Comparison of ENCODE assay signal across 25 cellular contexts in genomic region chr12:46360370-46360769, GRCh38. TPM values are rescaled to one million over a fixed set of nuclear protein-coding genes. Genes with fewer than 3 reads are reported as not detected.
DNase-seq lines count a peak whose midpoint lies in the region; ATAC-seq and TF ChIP-seq lines count a peak whose summit lies in the region.
"Had no signal": no experiment of that assay in that cellular context is flagged by ENCODE, and none has a peak within 500 bp of the region (broad histone marks: within the 10 kb centered on the region; RNA-seq: fewer than 3 reads in every experiment).

No MANE protein-coding gene starts in this region.

- H3K79me1 ChIP-seq in mesenchymal stem cell (replicated peaks; ENCODE audit: low read length, poor library complexity, severe bottlenecking): no peaks in the 10 kb centered on the region

- H2BK5ac ChIP-seq in mesenchymal stem cell (ENCODE audit: low read depth, low read length, poor library complexity, severe bottlenecking): no peak overlapping the region

- H4K91ac ChIP-seq in mesenchymal stem cell (ENCODE audit: low read length): no peak overlapping the region

- H2BK120ac ChIP-seq in mesenchymal stem cell (ENCODE audit: low read depth, low read length): no peak overlapping the region

- H3K27me3 ChIP-seq in ACC112 (ENCODE audit: insufficient read depth, low read length): no peaks in the 10 kb centered on the region
- H3K27me3 ChIP-seq in CD8-positive, alpha-beta T cell (ENCODE audit: insufficient read depth, low read length): no peaks in the 10 kb centered on the region
- no peaks in the 10 kb centered on the region for H3K27me3 ChIP-seq in mesenchymal stem cell (ENCODE audit: control insufficient read depth in 1 of 2, insufficient read depth in 1 of 2, low read length in 2 of 2)
- H3K27me3 ChIP-seq: stomach had no signal

- H3K4me1 ChIP-seq in ACC112 (ENCODE audit: control insufficient read depth, insufficient read depth, low read length, unreplicated experiment) (peaks cover 29% of the 10 kb centered on the region), mesenchymal stem cell (ENCODE audit: control insufficient read depth, insufficient read depth, low read depth, low read length) (no peaks in the 10 kb centered on the region)
- peaks cover 23% of the 10 kb centered on the region for H3K4me1 ChIP-seq in CD8-positive, alpha-beta T cell (ENCODE audit: insufficient read depth, low read length)

- no peak overlapping the region for H2BK15ac ChIP-seq in mesenchymal stem cell (ENCODE audit: low read depth, poor library complexity, severe bottlenecking)

- H2AFZ ChIP-seq in ACC112 (ENCODE audit: low read length, unreplicated experiment) (no peak overlapping the region), mesenchymal stem cell (ENCODE audit: low read depth, low read length) (no peak overlapping the region)

- peaks cover 50% of the 10 kb centered on the region for H3K4me1 Mint-ChIP-seq in CD8-positive, alpha-beta T cell (ENCODE audit: low read depth)
- peaks cover 44% of the 10 kb centered on the region for H3K4me1 Mint-ChIP-seq in activated T-helper 2 cell treated with anti-CD3 and anti-CD28 coated beads, Interferon-gamma antibody, Interleukin-2, Interleukin-4, amounts not matched to agents 10 μg/mL and 5 μg/mL and 100 μg/mL, durations not matched to agents 14 hours and 24 hours and 36 hours (ENCODE audit: low read depth)

- ATAC-seq in CD8-positive, alpha-beta T cell: no peak
- ATAC-seq in HG02759 (IDR thresholded peaks at IDR 0.05; ENCODE audit: unreplicated experiment): no peak
- ATAC-seq: mucosa of descending colon, SK-N-SH treated with all-trans-retinoic acid at 6 μM for 48 hours had no signal

- CTCF ChIA-PET in CD8-positive, alpha-beta T cell (lab: Charles Lee): no interaction called here

- H3K4me2 ChIP-seq in mesenchymal stem cell (ENCODE audit: low read length, poor library complexity, severe bottlenecking): no peak overlapping the region

- H3K36me3 ChIP-seq in ACC112 (ENCODE audit: insufficient read depth, low read length) (peaks cover 63% of the 10 kb centered on the region), mesenchymal stem cell (ENCODE audit: control insufficient read depth in 1 of 2, insufficient read depth in 2 of 2, low read depth in 1 of 2, low read length in 2 of 2) (peaks cover 0 to 75% of the 10 kb centered on the region in 2 experiments)
- peaks cover 50% of the 10 kb centered on the region for H3K36me3 ChIP-seq in CD8-positive, alpha-beta T cell (ENCODE audit: insufficient read depth, low read length)

- no peaks in the 10 kb centered on the region for H3K9me3 Mint-ChIP-seq in CD8-positive, alpha-beta T cell
- H3K9me3 Mint-ChIP-seq in activated T-helper 2 cell treated with anti-CD3 and anti-CD28 coated beads, Interferon-gamma antibody, Interleukin-2, Interleukin-4, amounts not matched to agents 10 μg/mL and 5 μg/mL and 100 μg/mL, durations not matched to agents 14 hours and 24 hours and 36 hours: no peaks in the 10 kb centered on the region
- H3K9me3 Mint-ChIP-seq: dendritic cell treated with granulocyte-macrophage colony-stimulating factor and Interleukin-4, amounts not matched to agents 40 ng/mL and 50 ng/mL, for 4 days had no signal

- H4K8ac ChIP-seq in mesenchymal stem cell (ENCODE audit: low read length): no peak overlapping the region

- no peak overlapping the region for H3K14ac ChIP-seq in mesenchymal stem cell (ENCODE audit: low read length in 2 of 2)

- no peak for DNase-seq in CD8-positive, alpha-beta T cell
- DNase-seq in activated T-helper 2 cell treated with anti-CD3 and anti-CD28 coated beads, Interferon-gamma antibody, Interleukin-2, Interleukin-4, amounts not matched to agents 10 μg/mL and 5 μg/mL and 100 μg/mL, durations not matched to agents 14 hours and 24 hours and 36 hours (ENCODE audit: low spot score): no peak
- DNase-seq in mesenchymal stem cell: no peak
- no peak for DNase-seq in NCI-H2107 (lab: John Stamatoyannopoulos, UW)
- no peak for DNase-seq in SW480 (ENCODE audit: low spot score)
- DNase-seq: activated CD4-positive, alpha-beta T cell treated with anti-CD3 and anti-CD28 coated beads, Interleukin-2, amount 50 U/mL, for 1 hour; activated CD8-positive, alpha-beta memory T cell treated with anti-CD3 and anti-CD28 coated beads, Interleukin-2, amount 50 U/mL, for 48 hours; AML-193; aorta; DMS79; GOT3; Karpas-422; mucosa of descending colon; NCI-H1694 treated with DMSO at 0.1 percent for 48 hours; NCI-H69; stimulated activated CD8-positive, alpha-beta memory T cell treated with anti-CD3 and anti-CD28 coated beads, Interleukin-4, amount 100 ng/mL, for 48 hours; stomach; T-helper 9 cell; trophoblast cell; WERI-Rb-1 had no signal

- H3K27ac ChIP-seq in ACC112 (ENCODE audit: low read depth, low read length) (peak overlapping the region; percentile 85), mesenchymal stem cell (ENCODE audit: low read length, poor library complexity, severe bottlenecking) (no peak overlapping the region)
- H3K27ac ChIP-seq in CD8-positive, alpha-beta T cell (ENCODE audit: low read depth, low read length): no peak overlapping the region
- H3K27ac ChIP-seq: prostate gland, WERI-Rb-1 had no signal

- no peak for TF ChIP-seq CTCF in CD8-positive, alpha-beta T cell (IDR thresholded peaks at IDR 0.05)

- H3K18ac ChIP-seq in mesenchymal stem cell (ENCODE audit: low read depth in 1 of 2, low read length in 2 of 2): no peak overlapping the region

- H3K9me3 ChIP-seq in CD8-positive, alpha-beta T cell (ENCODE audit: low read length): no peaks in the 10 kb centered on the region
- H3K9me3 ChIP-seq in mesenchymal stem cell (ENCODE audit: control insufficient read depth, low read length): no peaks in the 10 kb centered on the region
- H3K9me3 ChIP-seq: mucosa of descending colon, prostate gland, stomach had no signal

- peaks cover 67% of the 10 kb centered on the region for H3K36me3 Mint-ChIP-seq in CD8-positive, alpha-beta T cell
- peaks cover 69% of the 10 kb centered on the region for H3K36me3 Mint-ChIP-seq in activated T-helper 2 cell treated with anti-CD3 and anti-CD28 coated beads, Interferon-gamma antibody, Interleukin-2, Interleukin-4, amounts not matched to agents 10 μg/mL and 5 μg/mL and 100 μg/mL, durations not matched to agents 14 hours and 24 hours and 36 hours (ENCODE audit: low read depth)

- no peak overlapping the region for H3K4me3 Mint-ChIP-seq in CD8-positive, alpha-beta T cell
- no peak overlapping the region for H3K4me3 Mint-ChIP-seq in activated T-helper 2 cell treated with anti-CD3 and anti-CD28 coated beads, Interferon-gamma antibody, Interleukin-2, Interleukin-4, amounts not matched to agents 10 μg/mL and 5 μg/mL and 100 μg/mL, durations not matched to agents 14 hours and 24 hours and 36 hours (ENCODE audit: low read depth)
- H3K4me3 Mint-ChIP-seq: dendritic cell treated with granulocyte-macrophage colony-stimulating factor and Interleukin-4, amounts not matched to agents 40 ng/mL and 50 ng/mL, for 4 days had no signal

- H3K27ac Mint-ChIP-seq in CD8-positive, alpha-beta T cell: peak overlapping the region; percentile 82
- H3K27ac Mint-ChIP-seq in activated T-helper 2 cell treated with anti-CD3 and anti-CD28 coated beads, Interferon-gamma antibody, Interleukin-2, Interleukin-4, amounts not matched to agents 10 μg/mL and 5 μg/mL and 100 μg/mL, durations not matched to agents 14 hours and 24 hours and 36 hours: peak overlapping the region; percentile 88
- H3K27ac Mint-ChIP-seq: dendritic cell treated with granulocyte-macrophage colony-stimulating factor and Interleukin-4, amounts not matched to agents 40 ng/mL and 50 ng/mL, for 4 days had no signal

- H3K79me2 ChIP-seq in ACC112 (ENCODE audit: control insufficient read depth, insufficient read depth, low read length, unreplicated experiment): peaks cover 15% of the 10 kb centered on the region

- H3K4me3 ChIP-seq in ACC112 (ENCODE audit: low read depth, low read length): no peak overlapping the region
- H3K4me3 ChIP-seq in CD8-positive, alpha-beta T cell (ENCODE audit: low read depth, low read length): no peak overlapping the region
- no peak overlapping the region for H3K4me3 ChIP-seq in mesenchymal stem cell (ENCODE audit: insufficient read depth in 1 of 2, low read depth in 1 of 2, low read length in 2 of 2)
- H3K4me3 ChIP-seq: mucosa of descending colon, prostate gland had no signal

- intact Hi-C loops in CD8-positive, alpha-beta T cell (cut with DNase I, micrococcal nuclease): no loop called here
- intact Hi-C loops in activated T-helper 2 cell treated with anti-CD3 and anti-CD28 coated beads, Interferon-gamma antibody, Interleukin-2, Interleukin-4, amounts not matched to agents 10 μg/mL and 5 μg/mL and 100 μg/mL, durations not matched to agents 14 hours and 24 hours and 36 hours (cut with micrococcal nuclease): no loop called here

- no peaks in the 10 kb centered on the region for H3K27me3 Mint-ChIP-seq in CD8-positive, alpha-beta T cell (ENCODE audit: low read depth)
- H3K27me3 Mint-ChIP-seq in activated T-helper 2 cell treated with anti-CD3 and anti-CD28 coated beads, Interferon-gamma antibody, Interleukin-2, Interleukin-4, amounts not matched to agents 10 μg/mL and 5 μg/mL and 100 μg/mL, durations not matched to agents 14 hours and 24 hours and 36 hours (ENCODE audit: low read depth): no peaks in the 10 kb centered on the region
- H3K27me3 Mint-ChIP-seq: dendritic cell treated with granulocyte-macrophage colony-stimulating factor and Interleukin-4, amounts not matched to agents 40 ng/mL and 50 ng/mL, for 4 days had no signal

- no peak overlapping the region for H3K4ac ChIP-seq in mesenchymal stem cell (ENCODE audit: low read depth in 1 of 2, low read length in 2 of 2)

- H3K23ac ChIP-seq in mesenchymal stem cell (ENCODE audit: low read length in 2 of 2): no peak overlapping the region

- POLR2A ChIA-PET in CD8-positive, alpha-beta T cell (lab: Charles Lee): no interaction called here

- peak overlapping the region; percentile 13 for H3K9ac ChIP-seq in mesenchymal stem cell (ENCODE audit: low read length)

- no peak overlapping the region for H2AK5ac ChIP-seq in mesenchymal stem cell (ENCODE audit: low read length, severe bottlenecking)

- no peak overlapping the region for H2BK12ac ChIP-seq in mesenchymal stem cell (ENCODE audit: low read length in 2 of 2)

- no CpG with 5 or more reads among the region's 1 CpG for WGBS in mesenchymal stem cell

RNA-seq across cellular contexts. Expression of gene SLC38A2, which starts 12.2 kb away (rescaled TPM):
- total RNA-seq in CD8-positive, alpha-beta T cell: 100 to 1,000 TPM; 268 to 279 TPM
- total RNA-seq in activated T-helper 2 cell treated with anti-CD3 and anti-CD28 coated beads, Interferon-gamma antibody, Interleukin-2, Interleukin-4, amounts not matched to agents 10 μg/mL and 5 μg/mL and 100 μg/mL, durations not matched to agents 14 hours and 24 hours and 36 hours: 141 and 143 TPM in 2 replicates
- polyA plus RNA-seq in mesenchymal stem cell (2013, experiment 1 of 2): 438 TPM
- 429 TPM for polyA plus RNA-seq in mesenchymal stem cell (2013, experiment 2 of 2)
